ENCODE assay signal across 1 cellular context in genomic region chrX:132491191-132491590, GRCh38.
TF ChIP-seq lines count a peak whose summit lies in the region.

No MANE protein-coding gene starts in this region.

TF ChIP-seq in GM23338, 12 proteins besides CTCF, POLR2A, EP300 and RAD21 (continued from another document):
- TF ChIP-seq ZNF462 (CRISPR knock-in tag; IDR thresholded peaks at IDR 0.05) = no peak
